9 cellular contexts compared by ENCODE assay signal in genomic region chr16:84548971-84549844, GRCh38. TPM values are rescaled to one million over a fixed set of nuclear protein-coding genes. Genes with fewer than 3 reads are reported as not detected.
A peak's percentile ranks its signal among the peaks of the same experiment; 100 is the strongest.
DNase-seq lines count a peak whose midpoint lies in the region; ATAC-seq and TF ChIP-seq lines count a peak whose summit lies in the region.
"Had no signal": no experiment of that assay in that cellular context is flagged by ENCODE, and none has a peak within 500 bp of the region (broad histone marks: within the 10 kb centered on the region; RNA-seq: fewer than 3 reads in every experiment).

No MANE protein-coding gene starts in this region.

- POLR2A ChIA-PET in activated CD4-positive, alpha-beta T cell treated with anti-CD3 and anti-CD28 coated beads for 36 hours (lab: Charles Lee): interaction anchor here (1.2 kb wide), 1 partner anchor 44 kb away, joined by 3 read pairs; no protein-coding TSS in a partner anchor

- H3K4me3 Mint-ChIP-seq in activated CD4-positive, alpha-beta T cell treated with anti-CD3 and anti-CD28 coated beads for 36 hours: peak overlapping the region; percentile 58

- peak overlapping the region; percentile 12 to 48 for H3K9ac ChIP-seq in duodenal mucosa (ENCODE audit: low read depth in 1 of 2, low read length in 2 of 2)

- CTCF ChIA-PET in activated CD4-positive, alpha-beta T cell treated with anti-CD3 and anti-CD28 coated beads for 36 hours (lab: Charles Lee): interaction anchor here (0.7 to 1.0 kb wide), 2 partner anchors 191 to 754 kb away, joined by 3 read pairs; no protein-coding TSS in a partner anchor

- in situ Hi-C loops in gastrocnemius medialis (cut with MboI; ENCODE audit: low sequenced_read_pairs in 4 of 4): no loop called here

- H3K27me3 Mint-ChIP-seq in activated CD4-positive, alpha-beta T cell treated with anti-CD3 and anti-CD28 coated beads for 36 hours: peaks cover 1% of the 10 kb centered on the region

- no peaks in the 10 kb centered on the region for H3K9me3 Mint-ChIP-seq in activated CD4-positive, alpha-beta T cell treated with anti-CD3 and anti-CD28 coated beads for 36 hours (ENCODE audit: low read depth)

- no peaks in the 10 kb centered on the region for H3K36me3 Mint-ChIP-seq in activated CD4-positive, alpha-beta T cell treated with anti-CD3 and anti-CD28 coated beads for 36 hours (ENCODE audit: low read depth)

- H3K9me3 ChIP-seq in duodenal mucosa (ENCODE audit: control insufficient read depth in 1 of 2, low read length in 2 of 2): no peaks in the 10 kb centered on the region
- no peaks in the 10 kb centered on the region for H3K9me3 ChIP-seq in gastrocnemius medialis
- H3K9me3 ChIP-seq: thoracic aorta had no signal

- H3K4me3 ChIP-seq in duodenal mucosa (ENCODE audit: low read depth in 1 of 2, low read length in 2 of 2) (peak overlapping the region; percentile 8 to 10), gastrocnemius medialis (no peak overlapping the region)
- H3K4me3 ChIP-seq: thoracic aorta had no signal

- no peak for TF ChIP-seq POLR2A in gastrocnemius medialis (IDR thresholded peaks at IDR 0.05)

- peaks cover 26% of the 10 kb centered on the region for H3K4me1 Mint-ChIP-seq in activated CD4-positive, alpha-beta T cell treated with anti-CD3 and anti-CD28 coated beads for 36 hours

- intact Hi-C loops in activated CD4-positive, alpha-beta T cell treated with anti-CD3 and anti-CD28 coated beads for 36 hours (cut with DNase I, micrococcal nuclease): loop anchor here in 1 of 2 experiments (2.0 kb wide), 1 partner anchor 34 kb away; no protein-coding TSS in a partner anchor
- intact Hi-C loops in gastrocnemius medialis (cut with DNase I; ENCODE audit: low total_unique reads): no loop called here

- peak overlapping the region; percentile 42 for H3K27ac ChIP-seq in duodenal mucosa (ENCODE audit: low read depth, low read length)
- peak overlapping the region; percentile 29 to 52 (median 44) for H3K27ac ChIP-seq in gastrocnemius medialis
- H3K27ac ChIP-seq: thoracic aorta had no signal

- peak; percentile 44 for DNase-seq in activated CD4-positive, alpha-beta T cell treated with anti-CD3 and anti-CD28 coated beads for 36 hours
- no peak for DNase-seq in gastrocnemius medialis
- DNase-seq in middle frontal gyrus (ENCODE audit: extremely low spot score, low spot score): no peak
- no peak for DNase-seq in NCI-H1092 (lab: John Stamatoyannopoulos, UW)

- H3K27ac Mint-ChIP-seq in activated CD4-positive, alpha-beta T cell treated with anti-CD3 and anti-CD28 coated beads for 36 hours: peak overlapping the region; percentile 85

- no peak for TF ChIP-seq CTCF in gastrocnemius medialis (IDR thresholded peaks at IDR 0.05 in 4 of 5, conservative IDR thresholded peaks at IDR 0.05 in 1 of 5)

- ATAC-seq in GM18907 (IDR thresholded peaks at IDR 0.05; ENCODE audit: unreplicated experiment): peak; percentile 76
- peak; percentile 64 for ATAC-seq in activated CD4-positive, alpha-beta T cell treated with anti-CD3 and anti-CD28 coated beads for 36 hours
- ATAC-seq in gastrocnemius medialis: peak in 1 of 2 donors; percentile 30
- ATAC-seq in HG02642 (IDR thresholded peaks at IDR 0.05; ENCODE audit: poor library complexity, unreplicated experiment): no peak
- ATAC-seq in GM19324 (IDR thresholded peaks at IDR 0.05; ENCODE audit: low FRiP score, unreplicated experiment): no peak

- H3K36me3 ChIP-seq in duodenal mucosa (ENCODE audit: control insufficient read depth in 1 of 2, insufficient read depth in 2 of 2, low read length in 2 of 2) (no peaks in the 10 kb centered on the region), gastrocnemius medialis (no peaks in the 10 kb centered on the region)
- H3K36me3 ChIP-seq: thoracic aorta had no signal

- no peaks in the 10 kb centered on the region for H3K27me3 ChIP-seq in duodenal mucosa (ENCODE audit: control insufficient read depth in 1 of 2, insufficient read depth in 2 of 2, low read length in 2 of 2)
- H3K27me3 ChIP-seq in gastrocnemius medialis: peaks cover 0 to 6% (median 0%) of the 10 kb centered on the region in 3 donors

- H3K4me1 ChIP-seq in duodenal mucosa (ENCODE audit: control insufficient read depth in 1 of 2, insufficient read depth in 2 of 2, low read length in 2 of 2) (peaks cover 8 to 9% of the 10 kb centered on the region in 2 donors), gastrocnemius medialis (peaks cover 7 to 8% of the 10 kb centered on the region in 2 donors)

RNA-seq across cellular contexts. Expression of gene MEAK7, which starts 44.7 kb away (rescaled TPM):
- 10 to 100 TPM in 1 of 2 experiments, 1 to 10 TPM in 1; 8.9 to 10.6 TPM for total RNA-seq in activated CD4-positive, alpha-beta T cell treated with anti-CD3 and anti-CD28 coated beads for 36 hours
- total RNA-seq in gastrocnemius medialis: 1 to 10 TPM; 2.6 to 7.1 (median 5.0) TPM

Comparison
In these comparisons a context has a peak if more than half of its experiments do, and no peak if none do; other contexts are left out.
1. ATAC-seq: peak in GM18907 (single experiment) and activated CD4-positive, alpha-beta T cell treated with anti-CD3 and anti-CD28 coated beads for 36 hours (single experiment); none in HG02642 (single experiment) and GM19324 (single experiment).
2. H3K4me3 ChIP-seq: peak in duodenal mucosa (2 of 2); none in gastrocnemius medialis (0 of 4).